Comparison of ENCODE assay signal across 13 cellular contexts in genomic region chr3:41417574-41417973, GRCh38.
A peak's percentile ranks its signal among the peaks of the same experiment; 100 is the strongest.
DNase-seq lines count a peak whose midpoint lies in the region; ATAC-seq and TF ChIP-seq lines count a peak whose summit lies in the region.
"Had no signal": no experiment of that assay in that cellular context is flagged by ENCODE, and none has a peak within 500 bp of the region (broad histone marks: within the 10 kb centered on the region; RNA-seq: fewer than 3 reads in every experiment).

No MANE protein-coding gene starts in this region.

- no peak overlapping the region for H3K9ac ChIP-seq in Karpas-422 (ENCODE audit: low read length)
- H3K9ac ChIP-seq: GM23248 had no signal

- H3K27ac ChIP-seq in GM23338 (ENCODE audit: low read depth) (no peak overlapping the region), Karpas-422 (ENCODE audit: low read length) (no peak overlapping the region)
- H3K27ac ChIP-seq: GM23248 had no signal

- intact Hi-C loops in Caco-2 (cut with micrococcal nuclease; ENCODE audit: unreplicated experiment) = no loop called here

- H3K27ac Mint-ChIP-seq in GM23338 (no peak overlapping the region), Caco-2 (ENCODE audit: unreplicated experiment) (no peak overlapping the region)
- H3K27ac Mint-ChIP-seq: CD4-positive, alpha-beta T cell had no signal

- no peaks in the 10 kb centered on the region for H3F3A ChIP-seq in GM23338 (replicated peaks; ENCODE audit: low read depth)

- ATAC-seq in GM23338 = peak; percentile 33; the same call in 1 of the 3 replicates
- ATAC-seq in HG02678 (IDR thresholded peaks at IDR 0.05; ENCODE audit: unreplicated experiment) = no peak
- ATAC-seq: HCT116 had no signal

- no peak overlapping the region for H2AFZ ChIP-seq in GM23338
- H2AFZ ChIP-seq in Karpas-422 (ENCODE audit: low read length) = no peak overlapping the region
- H2AFZ ChIP-seq: GM23248 had no signal

- H3K79me2 ChIP-seq in GM23338 (replicated peaks; ENCODE audit: insufficient read depth) = no peaks in the 10 kb centered on the region
- no peaks in the 10 kb centered on the region for H3K79me2 ChIP-seq in Karpas-422 (ENCODE audit: low read length)

- BruUV-seq in Caco-2 (replicated peaks; lab: Mats Ljungman, UMichigan) = no TSS peak

- CTCF ChIA-PET in Caco-2 (lab: Charles Lee) = no interaction called here

- H3K4me2 ChIP-seq in GM23338 = no peak overlapping the region
- no peak overlapping the region for H3K4me2 ChIP-seq in Karpas-422 (ENCODE audit: low read depth, low read length, poor library complexity, severe bottlenecking)

- H3K9me2 ChIP-seq in GM23338 (ENCODE audit: insufficient read depth) = no peaks in the 10 kb centered on the region
- no peaks in the 10 kb centered on the region for H3K9me2 ChIP-seq in Karpas-422 (replicated peaks; ENCODE audit: insufficient read depth, low read length)

- no peaks in the 10 kb centered on the region for H4K20me1 ChIP-seq in GM23338 (replicated peaks; ENCODE audit: insufficient read depth)
- H4K20me1 ChIP-seq in Karpas-422 (ENCODE audit: insufficient read depth, low read depth, low read length) = no peaks in the 10 kb centered on the region

- H3K4me3 Mint-ChIP-seq in GM23338 (no peak overlapping the region), Caco-2 (ENCODE audit: unreplicated experiment) (no peak overlapping the region)
- H3K4me3 Mint-ChIP-seq: CD4-positive, alpha-beta T cell had no signal

- H3K9me3 Mint-ChIP-seq in GM23338 = no peaks in the 10 kb centered on the region
- H3K9me3 Mint-ChIP-seq in Caco-2 (ENCODE audit: unreplicated experiment) = no peaks in the 10 kb centered on the region
- H3K9me3 Mint-ChIP-seq: CD4-positive, alpha-beta T cell had no signal

- H3K4me1 Mint-ChIP-seq in GM23338 (peaks cover 26% of the 10 kb centered on the region), Caco-2 (ENCODE audit: low read depth, unreplicated experiment) (peaks cover 15% of the 10 kb centered on the region)

- no peaks in the 10 kb centered on the region for H3K9me3 ChIP-seq in Karpas-422 (ENCODE audit: low read length)
- H3K9me3 ChIP-seq in Caco-2 = no peaks in the 10 kb centered on the region
- H3K9me3 ChIP-seq: BE2C had no signal

- H3K27me3 Mint-ChIP-seq in GM23338 (ENCODE audit: insufficient read depth, low read depth, poor library complexity) = peaks cover 4% of the 10 kb centered on the region
- no peaks in the 10 kb centered on the region for H3K27me3 Mint-ChIP-seq in Caco-2 (ENCODE audit: insufficient read depth, unreplicated experiment)
- H3K27me3 Mint-ChIP-seq: CD4-positive, alpha-beta T cell had no signal

- TF ChIP-seq CTCF in GM23338 (conservative IDR thresholded peaks at IDR 0.05; ENCODE audit: low read depth in 2 of 2) (no peak), Caco-2 (IDR thresholded peaks at IDR 0.05; ENCODE audit: insufficient read depth in 1 of 2, low read depth in 1 of 2, low read length in 1 of 2, severe bottlenecking in 1 of 2, unreplicated experiment in 1 of 2) (no peak)

- H3K4me3 ChIP-seq in GM23338 (no peak overlapping the region), Karpas-422 (ENCODE audit: low read length) (no peak overlapping the region), Caco-2 (ENCODE audit: low read depth, low read length) (no peak overlapping the region)
- H3K4me3 ChIP-seq: GM23248 had no signal

- no peaks in the 10 kb centered on the region for H3K36me3 Mint-ChIP-seq in GM23338 (ENCODE audit: low read depth)
- no peaks in the 10 kb centered on the region for H3K36me3 Mint-ChIP-seq in Caco-2 (ENCODE audit: insufficient read depth, unreplicated experiment)

- no peaks in the 10 kb centered on the region for H3K27me3 ChIP-seq in GM23338 (ENCODE audit: insufficient read depth)
- no peaks in the 10 kb centered on the region for H3K27me3 ChIP-seq in Karpas-422 (ENCODE audit: low read length)
- no peaks in the 10 kb centered on the region for H3K27me3 ChIP-seq in Caco-2 (replicated peaks; ENCODE audit: control insufficient read depth, insufficient read depth, low read length)
- H3K27me3 ChIP-seq: BE2C had no signal

- POLR2A ChIA-PET in Caco-2 (lab: Charles Lee) = interaction anchor here (0.6 kb wide), 1 partner anchor 27 kb away, joined by 3 read pairs; no protein-coding TSS in a partner anchor

- H3K36me3 ChIP-seq in GM23338 (ENCODE audit: insufficient read depth) (no peaks in the 10 kb centered on the region), Karpas-422 (ENCODE audit: insufficient read depth, low read length) (no peaks in the 10 kb centered on the region), Caco-2 (ENCODE audit: control insufficient read depth, insufficient read depth, low read length) (no peaks in the 10 kb centered on the region)
- H3K36me3 ChIP-seq: BE2C had no signal

- H3K4me1 ChIP-seq in GM23338 (ENCODE audit: insufficient read depth) (peaks cover 9% of the 10 kb centered on the region; the same call in 1 of the 2 replicates), Karpas-422 (ENCODE audit: low read length) (no peaks in the 10 kb centered on the region), Caco-2 (no peaks in the 10 kb centered on the region)
- H3K4me1 ChIP-seq: BE2C had no signal

- DNase-seq in GM23338 (ENCODE audit: low spot score) (no peak), Karpas-422 (peak; percentile 42), amniotic epithelial cell (ENCODE audit: low read depth) (peak; percentile 3), Caco-2 (no peak)
- DNase-seq in stimulated activated CD8-positive, alpha-beta memory T cell treated with anti-CD3 and anti-CD28 coated beads, Interleukin-4, amount 100 ng/mL, for 48 hours = no peak
- DNase-seq: ACHN; BE2C; C1 segment of cervical spinal cord; CD4-positive, alpha-beta T cell; GM23248; H7 had no signal

TF ChIP-seq in GM23338, 12 proteins besides CTCF, POLR2A, EP300 and RAD21:
- TF ChIP-seq POLR2AphosphoS5 (IDR thresholded peaks at IDR 0.05; ENCODE audit: low read depth) = no peak
- TF ChIP-seq EZH2 (IDR thresholded peaks at IDR 0.05; ENCODE audit: low read depth, unreplicated experiment) = no peak

Comparison
In these comparisons a context has a peak if more than half of its experiments do, and no peak if none do; other contexts are left out.
1. DNase-seq: peak in Karpas-422 (single experiment) and amniotic epithelial cell (single experiment); none in GM23338 (single experiment), stimulated activated CD8-positive, alpha-beta memory T cell treated with anti-CD3 and anti-CD28 coated beads, Interleukin-4, amount 100 ng/mL, for 48 hours (single experiment) and Caco-2 (0 of 2).